Comparison of ENCODE assay signal across 8 cellular contexts in the genomic region with DNA sequence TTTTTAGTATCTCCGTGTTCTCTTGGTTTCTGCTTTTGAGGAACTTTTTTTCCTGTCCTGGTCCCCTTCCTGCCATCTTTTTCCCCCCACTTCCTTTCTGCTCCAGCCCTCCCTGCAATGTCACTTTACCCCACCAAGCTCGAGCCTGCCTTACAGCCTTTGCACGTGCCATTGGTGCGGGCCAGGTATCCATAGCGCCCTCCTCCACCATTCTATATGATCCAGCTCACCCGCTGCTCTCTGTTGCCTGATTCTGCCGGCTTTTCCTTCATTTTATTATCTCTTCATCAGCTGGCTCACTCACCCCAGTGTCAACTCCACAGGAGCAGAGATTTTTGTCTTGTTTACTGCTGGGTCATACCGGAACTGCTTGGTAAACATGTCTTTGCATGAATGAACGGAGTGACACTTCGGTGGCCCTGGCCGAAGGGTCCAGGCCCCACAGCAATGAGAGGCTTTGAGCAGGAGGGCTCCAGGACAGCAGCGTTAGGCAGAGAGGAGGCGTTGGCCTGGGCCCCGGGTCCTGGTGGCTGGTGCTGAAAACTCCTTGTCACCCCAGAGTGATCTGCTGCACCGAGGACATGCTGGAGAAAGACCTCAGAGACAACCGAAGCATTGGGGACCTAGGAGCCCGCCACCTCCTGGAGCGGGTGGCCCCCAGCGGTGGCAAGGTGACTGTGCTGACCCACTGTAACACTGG. TPM values are rescaled to one million over a fixed set of nuclear protein-coding genes. Genes with fewer than 3 reads are reported as not detected.
DNase-seq lines count a peak whose midpoint lies in the region; ATAC-seq, FAIRE-seq and TF ChIP-seq lines count a peak whose summit lies in the region.

No MANE protein-coding gene starts in this region.

- H3K4me3 ChIP-seq in adipocyte (ENCODE audit: low read length): peak overlapping the region; percentile 91
- peak overlapping the region; percentile 59 to 87 (median 75) for H3K4me3 ChIP-seq in HepG2 (replicated peaks in 1 of 3; ENCODE audit: insufficient read depth in 1 of 3, low read depth in 2 of 3, low read length in 3 of 3)
- H3K4me3 ChIP-seq in effector memory CD4-positive, alpha-beta T cell (ENCODE audit: insufficient read depth, low read depth, low read length, poor library complexity, severe bottlenecking): no peak overlapping the region

- no TSS peak for BruUV-seq in HepG2 (replicated peaks; lab: Mats Ljungman, UMichigan)

- H3K4me1 ChIP-seq in adipocyte (ENCODE audit: control insufficient read depth, insufficient read depth, low read length) (peaks cover 9% of the 10 kb centered on the region), HepG2 (ENCODE audit: insufficient read depth, low read length) (peaks cover 32% of the 10 kb centered on the region)
- peaks cover 5% of the 10 kb centered on the region for H3K4me1 ChIP-seq in effector memory CD4-positive, alpha-beta T cell (ENCODE audit: control insufficient read depth, insufficient read depth, low read length, poor library complexity, severe bottlenecking)

- WGBS in HepG2 (ENCODE audit: low lambda C conversion rate): 22% methylated on average over 16 of the region's 19 CpGs

- intact Hi-C loops in HepG2 (cut with micrococcal nuclease; ENCODE audit: unreplicated experiment): no loop called here

- TF ChIP-seq EP300 in HepG2 (IDR thresholded peaks at IDR 0.05; ENCODE audit: low read depth in 2 of 2, low read length in 2 of 2): no peak
- no peak for TF ChIP-seq EP300 in HepG2 (CRISPR knock-in tag; IDR thresholded peaks at IDR 0.05; ENCODE audit: borderline replicate concordance)

- H3K36me3 ChIP-seq in adipocyte (ENCODE audit: control insufficient read depth, insufficient read depth, low read length, severe bottlenecking): peaks cover 48% of the 10 kb centered on the region
- H3K36me3 ChIP-seq in HepG2 (replicated peaks in 1 of 2; ENCODE audit: control insufficient read depth in 1 of 2, insufficient read depth in 2 of 2, low read length in 2 of 2): peaks cover 2 to 9% of the 10 kb centered on the region in 2 experiments; a peak in 2 of 5 replicates
- H3K36me3 ChIP-seq in effector memory CD4-positive, alpha-beta T cell (ENCODE audit: control insufficient read depth, insufficient read depth, low read length): peaks cover 23% of the 10 kb centered on the region

- DNase-seq in activated naive CD4-positive, alpha-beta T cell treated with anti-CD3 and anti-CD28 coated beads, Interleukin-2, amount 10 ng/mL, durations not matched to agents 7 days and 5 days: no peak
- no peak for DNase-seq in activated naive CD4-positive, alpha-beta T cell treated with anti-CD3 and anti-CD28 coated beads, Interleukin-2, amount 50 U/mL, for 16 hours
- DNase-seq in adipocyte (ENCODE audit: low read depth): peak; percentile 14
- DNase-seq in HepG2 (ENCODE audit: low spot score): peak; percentile 47
- DNase-seq in type B pancreatic cell (ENCODE audit: extremely low spot score, unreplicated experiment): no peak
- DNase-seq in NCI-H524 treated with DMSO at 0.1 percent for 48 hours (lab: John Stamatoyannopoulos, UW): no peak
- no peak for DNase-seq in activated CD4-positive, CD25-positive, alpha-beta regulatory T cell (lab: John Stamatoyannopoulos, UW)
- no peak for DNase-seq in effector memory CD4-positive, alpha-beta T cell

- ATAC-seq in HepG2: peak; percentile 67

- TF ChIP-seq RAD21 in HepG2 (CRISPR knock-in tag; IDR thresholded peaks at IDR 0.05): no peak

- H3K4me2 ChIP-seq in HepG2 (ENCODE audit: low read depth, low read length): peak overlapping the region; percentile 94

- TF ChIP-seq CTCF in HepG2 (CRISPR knock-in tag; IDR thresholded peaks at IDR 0.05): peak; percentile 20; the same call in 1 of the 2 replicates
- no peak for TF ChIP-seq CTCF in type B pancreatic cell (conservative IDR thresholded peaks at IDR 0.05)

- H3K27me3 ChIP-seq in adipocyte (replicated peaks; ENCODE audit: control insufficient read depth, insufficient read depth, low read length) (no peaks in the 10 kb centered on the region), HepG2 (ENCODE audit: control insufficient read depth in 1 of 2, insufficient read depth in 2 of 2, low read length in 2 of 2) (no peaks in the 10 kb centered on the region)
- H3K27me3 ChIP-seq in effector memory CD4-positive, alpha-beta T cell (replicated peaks; ENCODE audit: control insufficient read depth, insufficient read depth, low read length, poor library complexity, severe bottlenecking): no peaks in the 10 kb centered on the region

- POLR2A ChIA-PET in HepG2 (lab: Yijun Ruan, JAX): interaction anchor here (1.4 to 2.1 kb wide), 3 partner anchors 9 to 86 kb away, joined by 4 to 21 read pairs (median 19); partner anchors contain the start of gene C19orf53

- H3K9me3 ChIP-seq in adipocyte (ENCODE audit: control insufficient read depth, low read length) (no peaks in the 10 kb centered on the region), HepG2 (ENCODE audit: low read length) (no peaks in the 10 kb centered on the region)
- H3K9me3 ChIP-seq in effector memory CD4-positive, alpha-beta T cell (ENCODE audit: control insufficient read depth, low read length): no peaks in the 10 kb centered on the region

- H3K36me3 Mint-ChIP-seq in activated naive CD4-positive, alpha-beta T cell treated with anti-CD3 and anti-CD28 coated beads, Interleukin-2, amount 10 ng/mL, durations not matched to agents 7 days and 5 days: peaks cover 16% of the 10 kb centered on the region
- H3K36me3 Mint-ChIP-seq in type B pancreatic cell: peaks cover 4% of the 10 kb centered on the region

- FAIRE-seq in HepG2 (lab: Jason Lieb, UNC): peak; percentile 34

- H3K9ac ChIP-seq in adipocyte (ENCODE audit: low read length) (peak overlapping the region; percentile 90), HepG2 (ENCODE audit: insufficient read depth, low read depth, low read length) (peak overlapping the region; percentile 73)

- TF ChIP-seq POLR2A in HepG2 (IDR thresholded peaks at IDR 0.05; ENCODE audit: insufficient read depth in 1 of 2, low read depth in 2 of 2, low read length in 2 of 2): no peak

- CTCF ChIA-PET in activated naive CD4-positive, alpha-beta T cell treated with anti-CD3 and anti-CD28 coated beads, Interleukin-2, amount 10 ng/mL, durations not matched to agents 7 days and 5 days (lab: Charles Lee): interaction anchor here (0.9 to 1.0 kb wide), 2 partner anchors 8 to 97 kb away, joined by 3 to 4 read pairs; no protein-coding TSS in a partner anchor
- CTCF ChIA-PET in HepG2 (lab: Yijun Ruan, JAX; ENCODE audit: low intra/inter-chr PET ratio, low total read pairs): no interaction called here

- in situ Hi-C loops in HepG2 (cut with HindIII; ENCODE audit: extremely low pct_ligation_motif_present, low pct_unique_long_range_greater_than_20kb): loop anchor here (25.0 kb wide), 1 partner anchor 297 kb away; the partner anchor contains the start of genes MISP3 and PALM3

- H3K27ac ChIP-seq in HepG2 (ENCODE audit: extremely low read length, insufficient read depth, low read length): peak overlapping the region; percentile 56
- H3K27ac ChIP-seq in effector memory CD4-positive, alpha-beta T cell (ENCODE audit: insufficient read depth, low read length, poor library complexity, severe bottlenecking): no peak overlapping the region

- H3K4me1 Mint-ChIP-seq in activated naive CD4-positive, alpha-beta T cell treated with anti-CD3 and anti-CD28 coated beads, Interleukin-2, amount 10 ng/mL, durations not matched to agents 7 days and 5 days: peaks cover 21% of the 10 kb centered on the region
- peaks cover 6% of the 10 kb centered on the region for H3K4me1 Mint-ChIP-seq in type B pancreatic cell (ENCODE audit: unreplicated experiment)

- H4K20me1 ChIP-seq in HepG2 (ENCODE audit: insufficient read depth, low read length): no peaks in the 10 kb centered on the region

- H3K4me3 Mint-ChIP-seq in activated naive CD4-positive, alpha-beta T cell treated with anti-CD3 and anti-CD28 coated beads, Interleukin-2, amount 10 ng/mL, durations not matched to agents 7 days and 5 days: peak overlapping the region; percentile 75
- H3K4me3 Mint-ChIP-seq in type B pancreatic cell: peak overlapping the region; percentile 93

- no peaks in the 10 kb centered on the region for H3K9me3 Mint-ChIP-seq in activated naive CD4-positive, alpha-beta T cell treated with anti-CD3 and anti-CD28 coated beads, Interleukin-2, amount 10 ng/mL, durations not matched to agents 7 days and 5 days
- no peaks in the 10 kb centered on the region for H3K9me3 Mint-ChIP-seq in type B pancreatic cell

- no peaks in the 10 kb centered on the region for H3K27me3 Mint-ChIP-seq in activated naive CD4-positive, alpha-beta T cell treated with anti-CD3 and anti-CD28 coated beads, Interleukin-2, amount 10 ng/mL, durations not matched to agents 7 days and 5 days
- no peaks in the 10 kb centered on the region for H3K27me3 Mint-ChIP-seq in type B pancreatic cell

- peaks cover 7% of the 10 kb centered on the region for H3K79me2 ChIP-seq in HepG2 (ENCODE audit: insufficient read depth, low read length)

- H2AFZ ChIP-seq in HepG2 (ENCODE audit: low read length): no peak overlapping the region

- H3K27ac Mint-ChIP-seq in activated naive CD4-positive, alpha-beta T cell treated with anti-CD3 and anti-CD28 coated beads, Interleukin-2, amount 10 ng/mL, durations not matched to agents 7 days and 5 days: peak overlapping the region; percentile 51
- peak overlapping the region; percentile 14 for H3K27ac Mint-ChIP-seq in type B pancreatic cell

RNA-seq across cellular contexts. Expression of gene MRI1, which starts 1.2 kb away (rescaled TPM):
- total RNA-seq in HepG2 (2016; rRNA removed; fragmentation: Illumina TruSeq; extraction: Trizol): 15.3 and 20.1 TPM in 2 replicates
- 2.2 and 3.3 TPM in 2 replicates for total RNA-seq in HepG2 (2016; cell fraction: cytosol; rRNA removed; fragmentation: Illumina TruSeq; extraction: Trizol; ENCODE audit: low read depth)
- total RNA-seq in HepG2 (2016; cell fraction: insoluble cytoplasmic fraction; rRNA removed; fragmentation: Illumina TruSeq; extraction: Trizol): 15.0 and 19.2 TPM in 2 replicates
- 5.4 and 5.5 TPM in 2 replicates for total RNA-seq in HepG2 (2016; cell fraction: membrane; rRNA removed; fragmentation: Illumina TruSeq; extraction: Trizol)
- 16.8 and 19.8 TPM in 2 replicates for total RNA-seq in HepG2 (2016; cell fraction: nucleus; rRNA removed; fragmentation: Illumina TruSeq; extraction: Trizol)
- polyA plus RNA-seq in HepG2 (2011; rRNA removed): 20.6 and 27.7 TPM in 2 replicates
- 11.3 and 15.1 TPM in 2 replicates for polyA plus RNA-seq in HepG2 (2011; cell fraction: cytosol; rRNA removed)
- 130 and 140 TPM in 2 replicates for polyA plus RNA-seq in HepG2 (2011; cell fraction: nucleus; rRNA removed)
- polyA plus RNA-seq in HepG2 (2012): 9.3 and 11.3 TPM in 2 replicates
- polyA plus RNA-seq in HepG2 (2016; cell fraction: cytosol; fragmentation: Illumina TruSeq; extraction: Trizol; ENCODE audit: low read depth): 2.0 and 2.1 TPM in 2 replicates
- 14.4 and 15.2 TPM in 2 replicates for polyA plus RNA-seq in HepG2 (2016; cell fraction: insoluble cytoplasmic fraction; fragmentation: Illumina TruSeq; extraction: Trizol; ENCODE audit: low read depth)
- polyA plus RNA-seq in HepG2 (2016; cell fraction: membrane; fragmentation: Illumina TruSeq; extraction: Trizol; ENCODE audit: low read depth): 3.7 TPM in 2 replicates
- polyA plus RNA-seq in HepG2 (2016; cell fraction: nucleus; fragmentation: Illumina TruSeq; extraction: Trizol; ENCODE audit: insufficient read depth, low read depth): 38.8 and 42.1 TPM in 2 replicates
- 31.0 and 50.1 TPM in 2 replicates for polyA minus RNA-seq in HepG2 (2011; rRNA and poly(A)+ RNA removed; ENCODE audit: low replicate concordance)
- 12.0 and 12.5 TPM in 2 replicates for polyA minus RNA-seq in HepG2 (2011; cell fraction: cytosol; rRNA and poly(A)+ RNA removed)
- 12.9 and 13.9 TPM in 2 replicates for polyA minus RNA-seq in HepG2 (2011; cell fraction: nucleus; rRNA and poly(A)+ RNA removed)
- 24.0 and 27.7 TPM in 2 replicates for total RNA-seq in type B pancreatic cell (ENCODE audit: low replicate concordance)

RNA-seq across cellular contexts. Expression of gene C19orf53, which starts 8.7 kb away (rescaled TPM):
- total RNA-seq in HepG2 (2016; rRNA removed; fragmentation: Illumina TruSeq; extraction: Trizol) (127 and 129 TPM in 2 replicates), type B pancreatic cell (ENCODE audit: low replicate concordance) (89.8 and 101 TPM in 2 replicates)
- total RNA-seq in HepG2 (2016; cell fraction: cytosol; rRNA removed; fragmentation: Illumina TruSeq; extraction: Trizol; ENCODE audit: low read depth): 100 and 107 TPM in 2 replicates
- 120 and 139 TPM in 2 replicates for total RNA-seq in HepG2 (2016; cell fraction: insoluble cytoplasmic fraction; rRNA removed; fragmentation: Illumina TruSeq; extraction: Trizol)
- total RNA-seq in HepG2 (2016; cell fraction: membrane; rRNA removed; fragmentation: Illumina TruSeq; extraction: Trizol): 129 and 137 TPM in 2 replicates
- 38.1 and 46.3 TPM in 2 replicates for total RNA-seq in HepG2 (2016; cell fraction: nucleus; rRNA removed; fragmentation: Illumina TruSeq; extraction: Trizol)
- 130 and 154 TPM in 2 replicates for polyA plus RNA-seq in HepG2 (2011; rRNA removed)
- polyA plus RNA-seq in HepG2 (2011; cell fraction: cytosol; rRNA removed): 136 and 140 TPM in 2 replicates
- polyA plus RNA-seq in HepG2 (2011; cell fraction: nucleus; rRNA removed): 41.3 and 46.6 TPM in 2 replicates
- 81.4 and 137 TPM in 2 replicates for polyA plus RNA-seq in HepG2 (2012)
- 129 and 144 TPM in 2 replicates for polyA plus RNA-seq in HepG2 (2016; cell fraction: cytosol; fragmentation: Illumina TruSeq; extraction: Trizol; ENCODE audit: low read depth)
- polyA plus RNA-seq in HepG2 (2016; cell fraction: insoluble cytoplasmic fraction; fragmentation: Illumina TruSeq; extraction: Trizol; ENCODE audit: low read depth): 157 and 159 TPM in 2 replicates
- polyA plus RNA-seq in HepG2 (2016; cell fraction: membrane; fragmentation: Illumina TruSeq; extraction: Trizol; ENCODE audit: low read depth): 161 and 164 TPM in 2 replicates
- 79.1 and 91.5 TPM in 2 replicates for polyA plus RNA-seq in HepG2 (2016; cell fraction: nucleus; fragmentation: Illumina TruSeq; extraction: Trizol; ENCODE audit: insufficient read depth, low read depth)
- polyA minus RNA-seq in HepG2 (2011; rRNA and poly(A)+ RNA removed; ENCODE audit: low replicate concordance): 66.1 and 174 TPM in 2 replicates
- polyA minus RNA-seq in HepG2 (2011; cell fraction: cytosol; rRNA and poly(A)+ RNA removed): 29.3 and 33.8 TPM in 2 replicates
- 14.4 and 17.7 TPM in 2 replicates for polyA minus RNA-seq in HepG2 (2011; cell fraction: nucleus; rRNA and poly(A)+ RNA removed)

RNA-seq across cellular contexts. Expression of gene ZSWIM4, which starts 29.7 kb away (rescaled TPM):
- total RNA-seq in HepG2 (2016; rRNA removed; fragmentation: Illumina TruSeq; extraction: Trizol) (0.27 and 0.33 TPM in 2 replicates), type B pancreatic cell (ENCODE audit: low replicate concordance) (15.0 and 15.7 TPM in 2 replicates)
- total RNA-seq in HepG2 (2016; cell fraction: cytosol; rRNA removed; fragmentation: Illumina TruSeq; extraction: Trizol; ENCODE audit: low read depth): 0.10 and 0.35 TPM in 2 replicates
- 0.22 and 0.28 TPM in 2 replicates for total RNA-seq in HepG2 (2016; cell fraction: insoluble cytoplasmic fraction; rRNA removed; fragmentation: Illumina TruSeq; extraction: Trizol)
- 0.09 and 0.14 TPM in 2 replicates for total RNA-seq in HepG2 (2016; cell fraction: membrane; rRNA removed; fragmentation: Illumina TruSeq; extraction: Trizol)
- 0.28 and 0.37 TPM in 2 replicates for total RNA-seq in HepG2 (2016; cell fraction: nucleus; rRNA removed; fragmentation: Illumina TruSeq; extraction: Trizol)
- 0.86 and 1.8 TPM in 2 replicates for polyA plus RNA-seq in HepG2 (2011; rRNA removed)
- polyA plus RNA-seq in HepG2 (2011; cell fraction: cytosol; rRNA removed): 0.91 and 1.2 TPM in 2 replicates
- 3.4 and 3.5 TPM in 2 replicates for polyA plus RNA-seq in HepG2 (2011; cell fraction: nucleus; rRNA removed)
- polyA plus RNA-seq in HepG2 (2012): 1.5 and 2.1 TPM in 2 replicates
- polyA plus RNA-seq in HepG2 (2016; cell fraction: cytosol; fragmentation: Illumina TruSeq; extraction: Trizol; ENCODE audit: low read depth): 0.02 TPM in 1 of 2 replicates, not detected in the other
- polyA plus RNA-seq in HepG2 (2016; cell fraction: insoluble cytoplasmic fraction; fragmentation: Illumina TruSeq; extraction: Trizol; ENCODE audit: low read depth): 0.38 and 0.45 TPM in 2 replicates
- polyA plus RNA-seq in HepG2 (2016; cell fraction: membrane; fragmentation: Illumina TruSeq; extraction: Trizol; ENCODE audit: low read depth): 0.14 and 0.20 TPM in 2 replicates
- 0.48 and 0.55 TPM in 2 replicates for polyA plus RNA-seq in HepG2 (2016; cell fraction: nucleus; fragmentation: Illumina TruSeq; extraction: Trizol; ENCODE audit: insufficient read depth, low read depth)
- 1.7 and 5.3 TPM in 2 replicates for polyA minus RNA-seq in HepG2 (2011; rRNA and poly(A)+ RNA removed; ENCODE audit: low replicate concordance)
- 2.5 and 2.7 TPM in 2 replicates for polyA minus RNA-seq in HepG2 (2011; cell fraction: cytosol; rRNA and poly(A)+ RNA removed)
- polyA minus RNA-seq in HepG2 (2011; cell fraction: nucleus; rRNA and poly(A)+ RNA removed): 2.1 and 2.4 TPM in 2 replicates

Comparison
In these comparisons a context has a peak if more than half of its experiments do, and no peak if none do; other contexts are left out.
1. DNase-seq: peak in adipocyte (single experiment) and HepG2 (single experiment); none in activated naive CD4-positive, alpha-beta T cell treated with anti-CD3 and anti-CD28 coated beads, Interleukin-2, amount 10 ng/mL, durations not matched to agents 7 days and 5 days (single experiment), activated naive CD4-positive, alpha-beta T cell treated with anti-CD3 and anti-CD28 coated beads, Interleukin-2, amount 50 U/mL, for 16 hours (single experiment), type B pancreatic cell (single experiment), NCI-H524 treated with DMSO at 0.1 percent for 48 hours (single experiment), activated CD4-positive, CD25-positive, alpha-beta regulatory T cell (0 of 4) and effector memory CD4-positive, alpha-beta T cell (0 of 3).
2. RNA of gene ZSWIM4, which starts 29.7 kb away (total RNA-seq): 15.0 to 15.7 TPM in type B pancreatic cell; 0.09 to 0.37 TPM in HepG2; every median in the first group is over 10 times any median in the second.